ENCODE assay signal across 1 cellular context in the genomic region with DNA sequence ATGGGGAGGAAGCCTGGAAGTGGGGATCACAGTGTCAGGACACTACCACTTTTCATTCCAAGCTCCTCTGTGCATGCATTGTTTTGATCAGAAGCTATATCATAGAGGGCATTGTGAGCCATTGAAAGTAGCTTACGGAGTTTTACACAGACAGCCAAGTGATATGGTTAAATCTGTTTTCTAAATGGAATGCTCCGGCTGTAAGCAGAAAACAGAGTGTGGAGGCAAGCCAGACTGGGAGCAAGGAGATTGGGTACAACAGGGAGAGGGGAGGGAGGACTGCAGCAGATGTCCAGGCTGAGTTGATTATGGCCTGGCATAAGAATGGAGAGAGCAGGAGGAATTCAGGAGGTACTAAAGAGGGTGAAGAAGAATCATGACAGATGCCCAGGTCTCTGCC.
TF ChIP-seq lines count a peak whose summit lies in the region.

No MANE protein-coding gene starts in this region.

TF ChIP-seq in GM23338, 12 proteins besides CTCF, POLR2A, EP300 and RAD21 (continued from another document):
- TF ChIP-seq, protein P1, sequence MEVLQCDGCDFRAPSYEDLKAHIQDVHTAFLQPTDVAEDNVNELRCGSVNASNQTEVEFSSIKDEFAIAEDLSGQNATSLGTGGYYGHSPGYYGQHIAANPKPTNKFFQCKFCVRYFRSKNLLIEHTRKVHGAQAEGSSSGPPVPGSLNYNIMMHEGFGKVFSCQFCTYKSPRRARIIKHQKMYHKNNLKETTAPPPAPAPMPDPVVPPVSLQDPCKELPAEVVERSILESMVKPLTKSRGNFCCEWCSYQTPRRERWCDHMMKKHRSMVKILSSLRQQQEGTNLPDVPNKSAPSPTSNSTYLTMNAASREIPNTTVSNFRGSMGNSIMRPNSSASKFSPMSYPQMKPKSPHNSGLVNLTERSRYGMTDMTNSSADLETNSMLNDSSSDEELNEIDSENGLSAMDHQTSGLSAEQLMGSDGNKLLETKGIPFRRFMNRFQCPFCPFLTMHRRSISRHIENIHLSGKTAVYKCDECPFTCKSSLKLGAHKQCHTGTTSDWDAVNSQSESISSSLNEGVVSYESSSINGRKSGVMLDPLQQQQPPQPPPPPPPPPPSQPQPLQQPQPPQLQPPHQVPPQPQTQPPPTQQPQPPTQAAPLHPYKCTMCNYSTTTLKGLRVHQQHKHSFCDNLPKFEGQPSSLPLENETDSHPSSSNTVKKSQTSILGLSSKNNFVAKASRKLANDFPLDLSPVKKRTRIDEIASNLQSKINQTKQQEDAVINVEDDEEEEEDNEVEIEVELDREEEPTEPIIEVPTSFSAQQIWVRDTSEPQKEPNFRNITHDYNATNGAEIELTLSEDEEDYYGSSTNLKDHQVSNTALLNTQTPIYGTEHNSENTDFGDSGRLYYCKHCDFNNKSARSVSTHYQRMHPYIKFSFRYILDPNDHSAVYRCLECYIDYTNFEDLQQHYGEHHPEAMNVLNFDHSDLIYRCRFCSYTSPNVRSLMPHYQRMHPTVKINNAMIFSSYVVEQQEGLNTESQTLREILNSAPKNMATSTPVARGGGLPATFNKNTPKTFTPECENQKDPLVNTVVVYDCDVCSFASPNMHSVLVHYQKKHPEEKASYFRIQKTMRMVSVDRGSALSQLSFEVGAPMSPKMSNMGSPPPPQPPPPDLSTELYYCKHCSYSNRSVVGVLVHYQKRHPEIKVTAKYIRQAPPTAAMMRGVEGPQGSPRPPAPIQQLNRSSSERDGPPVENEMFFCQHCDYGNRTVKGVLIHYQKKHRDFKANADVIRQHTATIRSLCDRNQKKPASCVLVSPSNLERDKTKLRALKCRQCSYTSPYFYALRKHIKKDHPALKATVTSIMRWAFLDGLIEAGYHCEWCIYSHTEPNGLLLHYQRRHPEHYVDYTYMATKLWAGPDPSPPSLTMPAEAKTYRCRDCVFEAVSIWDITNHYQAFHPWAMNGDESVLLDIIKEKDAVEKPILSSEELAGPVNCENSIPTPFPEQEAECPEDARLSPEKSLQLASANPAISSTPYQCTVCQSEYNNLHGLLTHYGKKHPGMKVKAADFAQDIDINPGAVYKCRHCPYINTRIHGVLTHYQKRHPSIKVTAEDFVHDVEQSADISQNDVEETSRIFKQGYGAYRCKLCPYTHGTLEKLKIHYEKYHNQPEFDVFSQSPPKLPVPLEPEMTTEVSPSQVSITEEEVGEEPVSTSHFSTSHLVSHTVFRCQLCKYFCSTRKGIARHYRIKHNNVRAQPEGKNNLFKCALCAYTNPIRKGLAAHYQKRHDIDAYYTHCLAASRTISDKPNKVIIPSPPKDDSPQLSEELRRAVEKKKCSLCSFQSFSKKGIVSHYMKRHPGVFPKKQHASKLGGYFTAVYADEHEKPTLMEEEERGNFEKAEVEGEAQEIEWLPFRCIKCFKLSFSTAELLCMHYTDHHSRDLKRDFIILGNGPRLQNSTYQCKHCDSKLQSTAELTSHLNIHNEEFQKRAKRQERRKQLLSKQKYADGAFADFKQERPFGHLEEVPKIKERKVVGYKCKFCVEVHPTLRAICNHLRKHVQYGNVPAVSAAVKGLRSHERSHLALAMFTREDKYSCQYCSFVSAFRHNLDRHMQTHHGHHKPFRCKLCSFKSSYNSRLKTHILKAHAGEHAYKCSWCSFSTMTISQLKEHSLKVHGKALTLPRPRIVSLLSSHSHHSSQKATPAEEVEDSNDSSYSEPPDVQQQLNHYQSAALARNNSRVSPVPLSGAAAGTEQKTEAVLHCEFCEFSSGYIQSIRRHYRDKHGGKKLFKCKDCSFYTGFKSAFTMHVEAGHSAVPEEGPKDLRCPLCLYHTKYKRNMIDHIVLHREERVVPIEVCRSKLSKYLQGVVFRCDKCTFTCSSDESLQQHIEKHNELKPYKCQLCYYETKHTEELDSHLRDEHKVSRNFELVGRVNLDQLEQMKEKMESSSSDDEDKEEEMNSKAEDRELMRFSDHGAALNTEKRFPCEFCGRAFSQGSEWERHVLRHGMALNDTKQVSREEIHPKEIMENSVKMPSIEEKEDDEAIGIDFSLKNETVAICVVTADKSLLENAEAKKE (CRISPR knock-in tag; IDR thresholded peaks at IDR 0.05): no peak
- TF ChIP-seq, protein P2, sequence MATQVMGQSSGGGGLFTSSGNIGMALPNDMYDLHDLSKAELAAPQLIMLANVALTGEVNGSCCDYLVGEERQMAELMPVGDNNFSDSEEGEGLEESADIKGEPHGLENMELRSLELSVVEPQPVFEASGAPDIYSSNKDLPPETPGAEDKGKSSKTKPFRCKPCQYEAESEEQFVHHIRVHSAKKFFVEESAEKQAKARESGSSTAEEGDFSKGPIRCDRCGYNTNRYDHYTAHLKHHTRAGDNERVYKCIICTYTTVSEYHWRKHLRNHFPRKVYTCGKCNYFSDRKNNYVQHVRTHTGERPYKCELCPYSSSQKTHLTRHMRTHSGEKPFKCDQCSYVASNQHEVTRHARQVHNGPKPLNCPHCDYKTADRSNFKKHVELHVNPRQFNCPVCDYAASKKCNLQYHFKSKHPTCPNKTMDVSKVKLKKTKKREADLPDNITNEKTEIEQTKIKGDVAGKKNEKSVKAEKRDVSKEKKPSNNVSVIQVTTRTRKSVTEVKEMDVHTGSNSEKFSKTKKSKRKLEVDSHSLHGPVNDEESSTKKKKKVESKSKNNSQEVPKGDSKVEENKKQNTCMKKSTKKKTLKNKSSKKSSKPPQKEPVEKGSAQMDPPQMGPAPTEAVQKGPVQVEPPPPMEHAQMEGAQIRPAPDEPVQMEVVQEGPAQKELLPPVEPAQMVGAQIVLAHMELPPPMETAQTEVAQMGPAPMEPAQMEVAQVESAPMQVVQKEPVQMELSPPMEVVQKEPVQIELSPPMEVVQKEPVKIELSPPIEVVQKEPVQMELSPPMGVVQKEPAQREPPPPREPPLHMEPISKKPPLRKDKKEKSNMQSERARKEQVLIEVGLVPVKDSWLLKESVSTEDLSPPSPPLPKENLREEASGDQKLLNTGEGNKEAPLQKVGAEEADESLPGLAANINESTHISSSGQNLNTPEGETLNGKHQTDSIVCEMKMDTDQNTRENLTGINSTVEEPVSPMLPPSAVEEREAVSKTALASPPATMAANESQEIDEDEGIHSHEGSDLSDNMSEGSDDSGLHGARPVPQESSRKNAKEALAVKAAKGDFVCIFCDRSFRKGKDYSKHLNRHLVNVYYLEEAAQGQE (IDR thresholded peaks at IDR 0.05; ENCODE audit: unreplicated experiment): no peak
TF ChIP-seq in GM23338: peak in this region for 0.
